In genomic region chr19:40608957-40609356, GRCh38 we compare ENCODE assay signal across 9 cellular contexts. TPM values are rescaled to one million over a fixed set of nuclear protein-coding genes. Genes with fewer than 3 reads are reported as not detected.
DNase-seq lines count a peak whose midpoint lies in the region; ATAC-seq and TF ChIP-seq lines count a peak whose summit lies in the region.
"Had no signal": no experiment of that assay in that cellular context is flagged by ENCODE, and none has a peak within 500 bp of the region (broad histone marks: within the 10 kb centered on the region; RNA-seq: fewer than 3 reads in every experiment).

No MANE protein-coding gene starts in this region.

- H2AFZ ChIP-seq in mammary epithelial cell (ENCODE audit: low read depth, low read length): no peak overlapping the region

- BruUV-seq in mammary epithelial cell (replicated peaks; lab: Mats Ljungman, UMichigan): TSS peak; percentile 20

- H3K4me1 ChIP-seq in mammary epithelial cell (ENCODE audit: insufficient read depth, low read length): peaks cover 56% of the 10 kb centered on the region

- 72% methylated on average over 4 of the region's 4 CpGs for WGBS in mammary epithelial cell (ENCODE audit: low coverage, missing lambda C conversion rate)

- peaks cover 81% of the 10 kb centered on the region for H3K4me1 Mint-ChIP-seq in CD4-positive, alpha-beta T cell (ENCODE audit: low read depth)
- peaks cover 38% of the 10 kb centered on the region for H3K4me1 Mint-ChIP-seq in nephron

- TF ChIP-seq CTCF in CD4-positive, alpha-beta T cell (IDR thresholded peaks at IDR 0.05): no peak
- no peak for TF ChIP-seq CTCF in mammary epithelial cell (conservative IDR thresholded peaks at IDR 0.05 in 1 of 2, IDR thresholded peaks at IDR 0.05 in 1 of 2; ENCODE audit: extremely low read depth in 1 of 2, insufficient read depth in 1 of 2, low read depth in 1 of 2, low read length in 2 of 2)
- no peak for TF ChIP-seq CTCF in nephron (IDR thresholded peaks at IDR 0.05; ENCODE audit: unreplicated experiment in 3 of 3)

- H3K4me3 Mint-ChIP-seq in CD4-positive, alpha-beta T cell: peak overlapping the region; percentile 88
- peak overlapping the region; percentile 51 to 66 (median 65) for H3K4me3 Mint-ChIP-seq in nephron

- H3K4me3 ChIP-seq in Jurkat, Clone E6-1 (ENCODE audit: low read length): peak overlapping the region; percentile 53
- H3K4me3 ChIP-seq in mammary epithelial cell (replicated peaks in 1 of 3; ENCODE audit: insufficient read depth in 1 of 3, low read depth in 2 of 3, low read length in 3 of 3): peak overlapping the region; percentile 49 to 63 (median 63)

- peaks cover 13% of the 10 kb centered on the region for H3K79me2 ChIP-seq in mammary epithelial cell (ENCODE audit: insufficient read depth, low read length)

- intact Hi-C loops in CD4-positive, alpha-beta T cell (cut with DNase I, micrococcal nuclease): no loop called here
- intact Hi-C loops in mammary epithelial cell (cut with micrococcal nuclease): no loop called here

- peaks cover 6% of the 10 kb centered on the region for H3K36me3 Mint-ChIP-seq in CD4-positive, alpha-beta T cell (ENCODE audit: low read depth)
- peaks cover 15% of the 10 kb centered on the region for H3K36me3 Mint-ChIP-seq in nephron (ENCODE audit: low read depth)

- no peak overlapping the region for H3K9ac ChIP-seq in mammary epithelial cell (ENCODE audit: insufficient read depth, low read length)

- dilution Hi-C loops in mammary epithelial cell (cut with HindIII; ENCODE audit: low sequenced_read_pairs): no loop called here

- peak overlapping the region; percentile 96 for H3K4me2 ChIP-seq in mammary epithelial cell (ENCODE audit: insufficient read depth, low read depth, low read length)

- H3K27ac Mint-ChIP-seq in CD4-positive, alpha-beta T cell: peak overlapping the region; percentile 95
- H3K27ac Mint-ChIP-seq in nephron: peak overlapping the region in 2 of 3 experiments; percentile 17 to 55

- H3K27me3 Mint-ChIP-seq in CD4-positive, alpha-beta T cell: no peaks in the 10 kb centered on the region
- H3K27me3 Mint-ChIP-seq in nephron (ENCODE audit: low read depth): peaks cover 38% of the 10 kb centered on the region

- no peaks in the 10 kb centered on the region for H4K20me1 ChIP-seq in mammary epithelial cell (ENCODE audit: insufficient read depth, low read length)

- no peaks in the 10 kb centered on the region for H3K27me3 ChIP-seq in CD4-positive, alpha-beta T cell (ENCODE audit: control insufficient read depth, insufficient read depth, low read length)
- no peaks in the 10 kb centered on the region for H3K27me3 ChIP-seq in mammary epithelial cell (ENCODE audit: insufficient read depth, low read length)

- in situ Hi-C loops in mammary epithelial cell (cut with MboI; ENCODE audit: low sequenced_read_pairs in 2 of 2): loop anchor here in 1 of 2 donors (25.0 kb wide), 1 partner anchor 297 kb away; no protein-coding TSS in a partner anchor

- POLR2A ChIA-PET in CD4-positive, alpha-beta T cell (lab: Charles Lee): interaction anchor here (0.8 to 1.2 kb wide), 3 partner anchors 16 to 1173 kb away, joined by 3 read pairs; partner anchors contain the start of gene RPS16

- CTCF ChIA-PET in CD4-positive, alpha-beta T cell (lab: Charles Lee): interaction anchor here (2.1 to 4.0 kb wide), 3 partner anchors 8 to 26 kb away, joined by 7 to 34 read pairs (median 14); partner anchors contain the start of gene LTBP4
- CTCF ChIA-PET in mammary epithelial cell (lab: Charles Lee; ENCODE audit: low non-redundant PET): interaction anchor here (0.8 kb wide), 1 partner anchor 25 kb away, joined by 4 read pairs; no protein-coding TSS in a partner anchor

- ATAC-seq in CD4-positive, alpha-beta T cell (ENCODE audit: poor library complexity): no peak
- ATAC-seq in HG03045 (IDR thresholded peaks at IDR 0.05; ENCODE audit: unreplicated experiment) (no peak), GM18870 (IDR thresholded peaks at IDR 0.05; ENCODE audit: unreplicated experiment) (no peak), GM18867 (IDR thresholded peaks at IDR 0.05; ENCODE audit: unreplicated experiment) (no peak)

- H3K9me3 Mint-ChIP-seq in CD4-positive, alpha-beta T cell: no peaks in the 10 kb centered on the region
- no peaks in the 10 kb centered on the region for H3K9me3 Mint-ChIP-seq in nephron

- H3K27ac ChIP-seq in CD4-positive, alpha-beta T cell (ENCODE audit: low read depth, low read length): peak overlapping the region; percentile 66
- no peak overlapping the region for H3K27ac ChIP-seq in mammary epithelial cell (ENCODE audit: insufficient read depth, low read depth, low read length)

- DNase-seq in CD4-positive, alpha-beta T cell: no peak
- DNase-seq in Jurkat, Clone E6-1 (ENCODE audit: low read depth, low spot score): no peak
- DNase-seq in mammary epithelial cell (no peak), GM03348 (ENCODE audit: low spot score) (no peak)
- DNase-seq: NCI-H2029 had no signal

- no peaks in the 10 kb centered on the region for H3K36me3 ChIP-seq in mammary epithelial cell (ENCODE audit: insufficient read depth, low read length)

- H3K9me3 ChIP-seq in CD4-positive, alpha-beta T cell (ENCODE audit: control insufficient read depth, low read length): no peaks in the 10 kb centered on the region
- no peaks in the 10 kb centered on the region for H3K9me3 ChIP-seq in mammary epithelial cell (replicated peaks; ENCODE audit: insufficient read depth, low read length)

RNA-seq across cellular contexts. Expression of gene LTBP4, which starts 7.8 kb away (rescaled TPM):
- 100 to 1,000 TPM; 116 to 134 TPM for total RNA-seq in CD4-positive, alpha-beta T cell
- 72.0 TPM for polyA plus RNA-seq in Jurkat, Clone E6-1 (2012; ENCODE audit: insufficient read depth, insufficient read length)
- total RNA-seq in mammary epithelial cell: 100 to 1,000 TPM in 1 of 2 donors, 10 to 100 TPM in 1; 27.5 to 148 TPM
- polyA plus RNA-seq in mammary epithelial cell: 34.0 TPM
- 75.7 TPM for polyA minus RNA-seq in mammary epithelial cell

RNA-seq across cellular contexts. Expression of gene SHKBP1, which starts 32.3 kb away (rescaled TPM):
- 10 to 100 TPM; 82.5 to 92.9 TPM for total RNA-seq in CD4-positive, alpha-beta T cell
- polyA plus RNA-seq in Jurkat, Clone E6-1 (2012; ENCODE audit: insufficient read depth, insufficient read length): 222 TPM
- 10 to 100 TPM; 21.0 to 57.9 TPM for total RNA-seq in mammary epithelial cell
- 44.4 TPM for polyA plus RNA-seq in mammary epithelial cell
- 68.1 TPM for polyA minus RNA-seq in mammary epithelial cell
